ENCODE assay signal across 9 cellular contexts in genomic region chr1:211258756-211259595, GRCh38. TPM values are rescaled to one million over a fixed set of nuclear protein-coding genes. Genes with fewer than 3 reads are reported as not detected.
DNase-seq lines count a peak whose midpoint lies in the region; ATAC-seq, FAIRE-seq and TF ChIP-seq lines count a peak whose summit lies in the region.
"Had no signal": no experiment of that assay in that cellular context is flagged by ENCODE, and none has a peak within 500 bp of the region (broad histone marks: within the 10 kb centered on the region; RNA-seq: fewer than 3 reads in every experiment).

Gene RCOR3, plus strand, starts transcription at chr1:211259366. Its CDS starts 195 bp downstream, at chr1:211259561.

- FAIRE-seq in kidney (lab: Jason Lieb, UNC): no peak
- FAIRE-seq: endometrium had no signal

- H3K36me3 Mint-ChIP-seq in central memory CD8-positive, alpha-beta T cell (ENCODE audit: insufficient read depth): peaks cover 22% of the 10 kb centered on the region

- peak within 1 kb of the TSS; percentile 95 for H3K4me3 Mint-ChIP-seq in central memory CD8-positive, alpha-beta T cell

- DNase-seq in AG20443 (ENCODE audit: low spot score) (peak; percentile 95), NCI-H446 (lab: John Stamatoyannopoulos, UW) (peak; percentile 92 to 96), kidney (peak; percentile 99)
- DNase-seq in central memory CD8-positive, alpha-beta T cell (ENCODE audit: low spot score in 2 of 2): peak; percentile 73 to 83
- peak; percentile 94 for DNase-seq in stimulated activated CD4-positive, alpha-beta T cell treated with anti-CD3 and anti-CD28 coated beads, Interleukin-15, amount 100 ng/mL, for 24 hours

- H3K27me3 Mint-ChIP-seq in central memory CD8-positive, alpha-beta T cell: no peaks in the 10 kb centered on the region

- no peaks in the 10 kb centered on the region for H3K9me3 ChIP-seq in kidney (ENCODE audit: control insufficient read depth in 1 of 2, low read length in 2 of 2)

- no peaks in the 10 kb centered on the region for H3K36me3 ChIP-seq in kidney (ENCODE audit: control insufficient read depth in 1 of 2, insufficient read depth in 2 of 2, low read length in 2 of 2)

- H3K9me3 Mint-ChIP-seq in central memory CD8-positive, alpha-beta T cell: no peaks in the 10 kb centered on the region

- H3K27ac Mint-ChIP-seq in central memory CD8-positive, alpha-beta T cell (ENCODE audit: low read depth): peak within 1 kb of the TSS; percentile 95

- peak within 1 kb of the TSS; percentile 93 to 100 for H3K9ac ChIP-seq in kidney (ENCODE audit: low read length in 2 of 2)

- H3K4me3 ChIP-seq in kidney (ENCODE audit: low read length in 2 of 2): peak within 1 kb of the TSS; percentile 92 to 98

- intact Hi-C loops in kidney (cut with DNase I): no loop called here

- peaks cover 0 to 6% of the 10 kb centered on the region in 2 donors for H3K4me1 ChIP-seq in kidney (ENCODE audit: control insufficient read depth in 1 of 2, insufficient read depth in 1 of 2, low read depth in 1 of 2, low read length in 2 of 2)

- peak; percentile 18 for TF ChIP-seq CTCF in kidney (IDR thresholded peaks at IDR 0.05; ENCODE audit: borderline replicate concordance, extremely low read depth, insufficient read depth)

- ATAC-seq in GM19025 (IDR thresholded peaks at IDR 0.05; ENCODE audit: low read depth, unreplicated experiment) (peak; percentile 57), HG03280 (IDR thresholded peaks at IDR 0.05; ENCODE audit: unreplicated experiment) (peak; percentile 66)
- peak; percentile 77 to 79 for ATAC-seq in activated CD4-positive, CD25-positive, alpha-beta regulatory T cell treated with anti-CD3 and anti-CD28 coated beads, Interleukin-2, amount 50 U/mL, for 24 hours
- peak; percentile 80 for ATAC-seq in central memory CD8-positive, alpha-beta T cell (replicated peaks; ENCODE audit: extremely low read depth, poor library complexity, severe bottlenecking)

- peaks cover 20% of the 10 kb centered on the region for H3K4me1 Mint-ChIP-seq in central memory CD8-positive, alpha-beta T cell

- H3K27ac ChIP-seq in kidney (ENCODE audit: low read depth in 2 of 2, low read length in 2 of 2): peak within 1 kb of the TSS; percentile 97 to 99

RNA-seq across cellular contexts. Expression of gene RCOR3, which starts in this region (rescaled TPM):
- 64.9 TPM for total RNA-seq in kidney
- polyA plus RNA-seq in kidney (ENCODE audit: insufficient read depth, low read depth, low replicate concordance): 19.8 TPM

Comparison
In these comparisons a context has a peak if more than half of its experiments do, and no peak if none do; other contexts are left out.
1. Peak in every context shown above with its lines: DNase-seq, ATAC-seq, H3K4me3 ChIP-seq and H3K27ac ChIP-seq.